2 cellular contexts compared by ENCODE assay signal in the genomic region with DNA sequence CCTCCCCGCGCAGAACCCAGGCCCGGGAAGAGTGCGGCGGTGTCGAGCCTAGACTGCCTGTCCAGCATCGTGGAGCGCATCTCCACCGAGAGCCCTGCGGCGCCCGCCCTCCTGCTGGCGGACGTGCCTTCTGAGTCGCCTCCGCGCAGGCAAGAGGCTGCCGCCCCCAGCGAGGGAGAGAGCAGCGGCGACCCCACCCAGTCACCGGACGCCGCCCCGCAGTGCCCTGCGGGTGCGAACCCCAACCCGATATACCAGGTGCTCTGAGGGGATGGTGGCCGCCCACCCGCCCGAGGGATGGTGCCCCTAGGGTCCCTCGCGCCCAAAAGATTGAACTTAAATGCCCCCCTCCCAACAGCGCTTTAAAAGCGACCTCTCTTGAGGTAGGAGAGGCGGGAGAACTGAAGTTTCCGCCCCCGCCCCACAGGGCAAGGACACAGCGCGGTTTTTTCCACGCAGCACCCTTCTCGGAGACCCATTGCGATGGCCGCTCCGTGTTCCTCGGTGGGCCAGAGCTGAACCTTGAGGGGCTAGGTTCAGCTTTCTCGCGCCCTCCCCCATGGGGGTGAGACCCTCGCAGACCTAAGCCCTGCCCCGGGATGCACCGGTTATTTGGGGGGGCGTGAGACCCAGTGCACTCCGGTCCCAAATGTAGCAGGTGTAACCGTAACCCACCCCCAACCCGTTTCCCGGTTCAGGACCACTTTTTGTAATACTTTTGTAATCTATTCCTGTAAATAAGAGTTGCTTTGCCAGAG.
TF ChIP-seq lines count a peak whose summit lies in the region.

No MANE protein-coding gene starts in this region.

TF ChIP-seq in A549, 52 proteins besides CTCF, POLR2A, EP300 and RAD21 (continued from another document):
- TF ChIP-seq CHD4 (IDR thresholded peaks at IDR 0.05; ENCODE audit: borderline replicate concordance): no peak
- TF ChIP-seq ELK1 (IDR thresholded peaks at IDR 0.05; ENCODE audit: low read depth, low read length): no peak
- TF ChIP-seq NR3C1 (IDR thresholded peaks at IDR 0.05): no peak
- no peak for TF ChIP-seq NPAS2 (CRISPR knock-in tag; IDR thresholded peaks at IDR 0.05; ENCODE audit: borderline replicate concordance)
- no peak for TF ChIP-seq KDM5A (IDR thresholded peaks at IDR 0.05)
- TF ChIP-seq, protein P1, sequence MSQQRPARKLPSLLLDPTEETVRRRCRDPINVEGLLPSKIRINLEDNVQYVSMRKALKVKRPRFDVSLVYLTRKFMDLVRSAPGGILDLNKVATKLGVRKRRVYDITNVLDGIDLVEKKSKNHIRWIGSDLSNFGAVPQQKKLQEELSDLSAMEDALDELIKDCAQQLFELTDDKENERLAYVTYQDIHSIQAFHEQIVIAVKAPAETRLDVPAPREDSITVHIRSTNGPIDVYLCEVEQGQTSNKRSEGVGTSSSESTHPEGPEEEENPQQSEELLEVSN (IDR thresholded peaks at IDR 0.05; ENCODE audit: borderline replicate concordance, low read depth): no peak
- no peak for TF ChIP-seq JUN (IDR thresholded peaks at IDR 0.05)
- no peak for TF ChIP-seq ZFP36 (IDR thresholded peaks at IDR 0.05; ENCODE audit: borderline replicate concordance, partially characterized antibody)
- no peak for TF ChIP-seq MAX (IDR thresholded peaks at IDR 0.05)
- TF ChIP-seq ATOH8 (CRISPR knock-in tag; IDR thresholded peaks at IDR 0.05; ENCODE audit: low read depth): no peak
- TF ChIP-seq KDM1A (IDR thresholded peaks at IDR 0.05; ENCODE audit: low read depth): no peak
- no peak for TF ChIP-seq ESRRA (IDR thresholded peaks at IDR 0.05; ENCODE audit: borderline replicate concordance, low read length)
- TF ChIP-seq SREBF2 (IDR thresholded peaks at IDR 0.05): no peak
- no peak for TF ChIP-seq ZC3H11A (IDR thresholded peaks at IDR 0.05)
- TF ChIP-seq REST (IDR thresholded peaks at IDR 0.05): no peak
- TF ChIP-seq RCOR1 (IDR thresholded peaks at IDR 0.05; ENCODE audit: low read depth, low read length): no peak
- no peak for TF ChIP-seq USF2 (IDR thresholded peaks at IDR 0.05)

TF ChIP-seq in GM23338, 12 proteins besides CTCF, POLR2A, EP300 and RAD21 (continued from another document):
- TF ChIP-seq REST (IDR thresholded peaks at IDR 0.05; ENCODE audit: unreplicated experiment): no peak
